8 cellular contexts compared by ENCODE assay signal in the genomic region with DNA sequence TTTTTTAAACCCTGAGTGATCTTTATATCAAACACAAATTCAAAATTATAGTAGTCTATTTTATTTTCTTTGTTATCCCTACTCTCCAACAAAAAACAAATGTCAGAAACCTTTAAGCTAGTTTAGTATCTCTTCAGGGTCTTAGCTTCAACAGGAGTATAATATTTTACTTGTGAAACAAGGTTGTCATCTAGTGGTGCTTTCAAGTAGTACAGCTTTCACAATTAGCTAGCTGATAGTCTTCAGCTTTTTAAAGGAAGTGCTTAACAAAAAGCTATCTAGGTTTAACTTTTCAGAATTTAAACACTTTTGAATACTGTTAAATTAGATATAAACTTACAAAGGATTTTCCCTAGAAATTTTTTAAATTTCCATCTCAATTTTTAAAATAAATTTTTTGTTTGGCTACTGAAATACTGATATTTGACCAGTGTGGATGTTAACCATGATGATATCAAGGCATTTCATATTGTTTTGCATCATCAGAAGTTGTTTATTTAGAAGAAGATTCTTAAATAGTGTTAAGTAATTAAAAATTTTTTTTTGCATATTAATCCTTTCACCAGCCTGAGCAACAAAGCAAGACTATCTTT. TPM values are rescaled to one million over a fixed set of nuclear protein-coding genes. Genes with fewer than 3 reads are reported as not detected.
DNase-seq lines count a peak whose midpoint lies in the region; ATAC-seq and TF ChIP-seq lines count a peak whose summit lies in the region.

No MANE protein-coding gene starts in this region.

- no peaks in the 10 kb centered on the region for H3K27me3 ChIP-seq in osteoblast (ENCODE audit: insufficient read depth, low read length)

- no peak overlapping the region for H3K4me2 ChIP-seq in osteoblast (ENCODE audit: insufficient read depth, low read length)

- no peaks in the 10 kb centered on the region for H3K9me3 ChIP-seq in osteoblast (ENCODE audit: low read depth, low read length)

- H3K79me2 ChIP-seq in osteoblast (ENCODE audit: insufficient read depth, low read length): peaks cover 3% of the 10 kb centered on the region

- H3K4me1 ChIP-seq in osteoblast (ENCODE audit: insufficient read depth, low read length): no peaks in the 10 kb centered on the region

- DNase-seq in AG10803 (ENCODE audit: low read depth): peak; percentile 72
- peak; percentile 43 for DNase-seq in NCI-H1092 (lab: John Stamatoyannopoulos, UW)
- peak; percentile 77 for DNase-seq in SW480 (ENCODE audit: low spot score)
- peak; percentile 71 for DNase-seq in fibroblast of villous mesenchyme (ENCODE audit: low read depth)
- no peak for DNase-seq in osteoblast (ENCODE audit: insufficient read length, low spot score, missing footprints)
- DNase-seq in activated naive CD4-positive, alpha-beta T cell treated with Interleukin-2 at 50 U/mL for 16 hours: no peak

- H2AFZ ChIP-seq in osteoblast (ENCODE audit: low read length): no peak overlapping the region

- ATAC-seq in GM18498 (IDR thresholded peaks at IDR 0.05; ENCODE audit: unreplicated experiment): peak; percentile 71
- peak; percentile 71 for ATAC-seq in HG02759 (IDR thresholded peaks at IDR 0.05; ENCODE audit: unreplicated experiment)

- no peaks in the 10 kb centered on the region for H4K20me1 ChIP-seq in osteoblast (ENCODE audit: insufficient read depth, low read length)

- TF ChIP-seq CTCF in AG10803 (conservative IDR thresholded peaks at IDR 0.05; ENCODE audit: low read length) (peak; percentile 95), fibroblast of villous mesenchyme (IDR thresholded peaks at IDR 0.05; ENCODE audit: insufficient read depth, low read depth, low read length) (peak; percentile 93), osteoblast (IDR thresholded peaks at IDR 0.05; ENCODE audit: extremely low read depth, low read depth, low read length) (peak; percentile 89)

- H3K4me3 ChIP-seq in AG10803 (ENCODE audit: low read length): no peak overlapping the region
- H3K4me3 ChIP-seq in fibroblast of villous mesenchyme (ENCODE audit: low read depth, low read length): no peak overlapping the region
- no peak overlapping the region for H3K4me3 ChIP-seq in osteoblast (ENCODE audit: insufficient read depth, low read length)

- no peaks in the 10 kb centered on the region for H3K36me3 ChIP-seq in osteoblast (ENCODE audit: insufficient read depth, low read length)

- no peak overlapping the region for H3K27ac ChIP-seq in osteoblast (ENCODE audit: low read depth, low read length)

RNA-seq across cellular contexts. Expression of a gene that starts 34.2 kb away (rescaled TPM):
- total RNA-seq in fibroblast of villous mesenchyme (16.8 and 17.3 TPM in 2 replicates), osteoblast (33.3 and 33.7 TPM in 2 replicates)

Comparison
In these comparisons a context has a peak if more than half of its experiments do, and no peak if none do; other contexts are left out.
1. DNase-seq: peak in AG10803 (single experiment), NCI-H1092 (single experiment), SW480 (single experiment) and fibroblast of villous mesenchyme (single experiment); none in osteoblast (single experiment) and activated naive CD4-positive, alpha-beta T cell treated with Interleukin-2 at 50 U/mL for 16 hours (single experiment).
2. Peak in every context shown above with its lines, with median percentiles within 50 percentile points of each other: CTCF ChIP-seq.